11 cellular contexts compared by ENCODE assay signal in the genomic region with DNA sequence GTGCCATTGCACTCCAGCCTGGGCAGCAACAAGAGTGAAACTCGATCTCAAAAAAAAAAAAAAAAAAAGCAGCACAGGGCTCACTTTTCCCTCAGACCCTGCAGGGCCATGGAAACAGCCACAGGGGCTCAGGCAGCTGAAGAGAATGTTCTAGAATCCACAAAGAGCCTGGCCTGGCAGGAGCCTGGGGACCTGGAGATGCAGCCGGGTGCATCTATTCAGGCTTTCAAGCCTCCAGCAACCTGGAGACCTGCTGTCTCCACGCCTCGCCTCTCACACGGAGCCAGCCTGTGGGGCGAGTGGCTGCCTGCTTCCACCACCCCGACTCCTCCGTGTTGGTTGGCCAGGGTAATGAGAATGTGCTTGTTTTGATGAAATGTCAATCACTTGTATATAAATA. TPM values are rescaled to one million over a fixed set of nuclear protein-coding genes. Genes with fewer than 3 reads are reported as not detected.
A peak's percentile ranks its signal among the peaks of the same experiment; 100 is the strongest.
DNase-seq lines count a peak whose midpoint lies in the region; ATAC-seq and TF ChIP-seq lines count a peak whose summit lies in the region.
"Had no signal": no experiment of that assay in that cellular context is flagged by ENCODE, and none has a peak within 500 bp of the region (broad histone marks: within the 10 kb centered on the region; RNA-seq: fewer than 3 reads in every experiment).

No MANE protein-coding gene starts in this region.

- no TSS peak for BruUV-seq in IMR-90 (replicated peaks; lab: Mats Ljungman, UMichigan)
- no TSS peak for BruUV-seq in Calu3 (replicated peaks; lab: Mats Ljungman, UMichigan)

- no peaks in the 10 kb centered on the region for H3K27me3 Mint-ChIP-seq in CD8-positive, alpha-beta memory T cell
- no peaks in the 10 kb centered on the region for H3K27me3 Mint-ChIP-seq in central memory CD8-positive, alpha-beta T cell
- no peaks in the 10 kb centered on the region for H3K27me3 Mint-ChIP-seq in Calu3 (ENCODE audit: unreplicated experiment)

- peaks cover 43 to 76% (median 56%) of the 10 kb centered on the region in 3 donors for H3K4me1 Mint-ChIP-seq in CD8-positive, alpha-beta memory T cell
- peaks cover 44% of the 10 kb centered on the region for H3K4me1 Mint-ChIP-seq in central memory CD8-positive, alpha-beta T cell
- H3K4me1 Mint-ChIP-seq in Calu3 (ENCODE audit: low read depth, unreplicated experiment): no peaks in the 10 kb centered on the region

- peak overlapping the region; percentile 75 for H3K27ac ChIP-seq in CD8-positive, alpha-beta memory T cell (ENCODE audit: low read depth, low read length)
- H3K27ac ChIP-seq in IMR-90 (ENCODE audit: insufficient read depth, low read length) (no peak overlapping the region), neuronal stem cell (replicated peaks; ENCODE audit: low read length) (peak overlapping the region; percentile 33), prostate gland (no peak overlapping the region)
- H3K27ac ChIP-seq: thoracic aorta had no signal

- H3K4me2 ChIP-seq in IMR-90 (ENCODE audit: low read depth, low read length) (no peak overlapping the region), neuronal stem cell (ENCODE audit: insufficient read depth, low read length, poor library complexity, severe bottlenecking) (no peak overlapping the region)

- H3K27me3 ChIP-seq in CD8-positive, alpha-beta memory T cell (ENCODE audit: insufficient read depth, low read length, poor library complexity, severe bottlenecking): no peaks in the 10 kb centered on the region
- no peaks in the 10 kb centered on the region for H3K27me3 ChIP-seq in IMR-90 (ENCODE audit: control insufficient read depth, insufficient read depth, low read length)
- H3K27me3 ChIP-seq in neuronal stem cell (ENCODE audit: control insufficient read depth in 3 of 3, insufficient read depth in 3 of 3, low read depth in 1 of 3, low read length in 3 of 3): no peaks in the 10 kb centered on the region
- no peaks in the 10 kb centered on the region for H3K27me3 ChIP-seq in prostate gland (replicated peaks; ENCODE audit: insufficient read depth)
- H3K27me3 ChIP-seq: right atrium auricular region had no signal

- H2BK5ac ChIP-seq in IMR-90 (ENCODE audit: low read depth, low read length, poor library complexity, severe bottlenecking): no peak overlapping the region
- peak overlapping the region; percentile 89 for H2BK5ac ChIP-seq in neuronal stem cell (ENCODE audit: low read length)

- no peaks in the 10 kb centered on the region for H3K79me1 ChIP-seq in IMR-90 (ENCODE audit: low read depth in 1 of 2, low read length in 2 of 2)
- no peaks in the 10 kb centered on the region for H3K79me1 ChIP-seq in neuronal stem cell (ENCODE audit: low read depth, low read length)

- H3K9ac ChIP-seq in IMR-90 (ENCODE audit: low read depth, low read length) (no peak overlapping the region), neuronal stem cell (ENCODE audit: low read depth, low read length, poor library complexity) (no peak overlapping the region)

- H3K14ac ChIP-seq in IMR-90 (replicated peaks; ENCODE audit: low read depth, low read length) (no peak overlapping the region), neuronal stem cell (ENCODE audit: low read length) (peak overlapping the region; percentile 72)

- no peaks in the 10 kb centered on the region for H3K9me3 ChIP-seq in CD8-positive, alpha-beta memory T cell (ENCODE audit: low read length)
- H3K9me3 ChIP-seq in IMR-90 (ENCODE audit: control insufficient read depth, insufficient read depth, low read length): no peaks in the 10 kb centered on the region
- H3K9me3 ChIP-seq in neuronal stem cell (replicated peaks in 1 of 2; ENCODE audit: control insufficient read depth in 2 of 2, insufficient read depth in 1 of 2, low read depth in 1 of 2, low read length in 2 of 2): no peaks in the 10 kb centered on the region
- H3K9me3 ChIP-seq in prostate gland: no peaks in the 10 kb centered on the region
- H3K9me3 ChIP-seq: right atrium auricular region, thoracic aorta had no signal

- H3K4me1 ChIP-seq in CD8-positive, alpha-beta memory T cell (ENCODE audit: insufficient read depth, low read length): peaks cover 62% of the 10 kb centered on the region
- H3K4me1 ChIP-seq in IMR-90 (ENCODE audit: control insufficient read depth, insufficient read depth, low read length) (no peaks in the 10 kb centered on the region), neuronal stem cell (ENCODE audit: control insufficient read depth in 2 of 2, insufficient read depth in 1 of 2, low read depth in 1 of 2, low read length in 2 of 2) (peaks cover 32 to 54% of the 10 kb centered on the region in 2 donors), prostate gland (replicated peaks) (no peaks in the 10 kb centered on the region)

- intact Hi-C loops in IMR-90 (cut with micrococcal nuclease): no loop called here
- intact Hi-C loops in prostate gland (cut with DNase I): no loop called here
- intact Hi-C loops in Calu3 (cut with micrococcal nuclease; ENCODE audit: unreplicated experiment): no loop called here

- no peak for TF ChIP-seq POLR2A in IMR-90 (IDR thresholded peaks at IDR 0.05; ENCODE audit: low read depth, low read length)
- TF ChIP-seq POLR2A in prostate gland (IDR thresholded peaks at IDR 0.05): no peak

- H2BK120ac ChIP-seq in IMR-90 (ENCODE audit: low read depth, low read length) (no peak overlapping the region), neuronal stem cell (ENCODE audit: low read depth, low read length) (peak overlapping the region; percentile 40)

- peak overlapping the region; percentile 49 for H2BK12ac ChIP-seq in neuronal stem cell (ENCODE audit: low read length)

- H3K4ac ChIP-seq in IMR-90 (ENCODE audit: low read depth, low read length) (no peak overlapping the region), neuronal stem cell (ENCODE audit: low read length) (no peak overlapping the region)

- H4K91ac ChIP-seq in IMR-90 (ENCODE audit: insufficient read depth, low read depth, low read length) (no peak overlapping the region), neuronal stem cell (ENCODE audit: low read depth, low read length, poor library complexity) (no peak overlapping the region)

- in situ Hi-C loops in IMR-90 (cut with MboI; ENCODE audit: low sequenced_read_pairs): no loop called here

- no peak overlapping the region for H4K8ac ChIP-seq in IMR-90 (ENCODE audit: low read depth in 2 of 2, low read length in 2 of 2)
- H4K8ac ChIP-seq in neuronal stem cell (ENCODE audit: low read depth, low read length): no peak overlapping the region

- no peak overlapping the region for H4K5ac ChIP-seq in IMR-90 (ENCODE audit: low read depth, low read length)

- CTCF ChIA-PET in CD8-positive, alpha-beta memory T cell (lab: Charles Lee): interaction anchor here (0.6 to 2.4 kb wide), 9 partner anchors 21 to 172 kb away, joined by 3 to 11 read pairs (median 3); no protein-coding TSS in a partner anchor
- CTCF ChIA-PET in IMR-90 (lab: Yijun Ruan, JAX): no interaction called here
- CTCF ChIA-PET in Calu3 (lab: Charles Lee): no interaction called here

- no peak for DNase-seq in CD8-positive, alpha-beta memory T cell
- DNase-seq in IMR-90 (no peak), neuronal stem cell (ENCODE audit: low spot score) (no peak), KG1 (lab: John Stamatoyannopoulos, UW) (no peak), prostate gland (ENCODE audit: low spot score) (no peak), Calu3 (no peak)
- no peak for DNase-seq in central memory CD8-positive, alpha-beta T cell (ENCODE audit: low spot score in 2 of 2)
- DNase-seq: MV-4-11 had no signal

- POLR2A ChIA-PET in CD8-positive, alpha-beta memory T cell (lab: Charles Lee): interaction anchor here (0.6 to 2.1 kb wide), 7 partner anchors 21 to 103 kb away, joined by 3 to 24 read pairs (median 9); no protein-coding TSS in a partner anchor
- POLR2A ChIA-PET in IMR-90 (lab: Charles Lee; ENCODE audit: unreplicated experiment): no interaction called here

- peaks cover 0 to 15% (median 0%) of the 10 kb centered on the region in 3 donors for H3K36me3 Mint-ChIP-seq in CD8-positive, alpha-beta memory T cell
- H3K36me3 Mint-ChIP-seq in central memory CD8-positive, alpha-beta T cell (ENCODE audit: insufficient read depth): peaks cover 15% of the 10 kb centered on the region
- H3K36me3 Mint-ChIP-seq in Calu3 (ENCODE audit: insufficient read depth, unreplicated experiment): no peaks in the 10 kb centered on the region

- no peak overlapping the region for H3K23ac ChIP-seq in IMR-90 (ENCODE audit: low read depth, low read length)
- H3K23ac ChIP-seq in neuronal stem cell (ENCODE audit: low read depth, low read length, poor library complexity): no peak overlapping the region

- H3K18ac ChIP-seq in IMR-90 (ENCODE audit: low read depth, low read length) (no peak overlapping the region), neuronal stem cell (ENCODE audit: low read length) (peak overlapping the region; percentile 92)

- H2AK5ac ChIP-seq in IMR-90 (ENCODE audit: low read depth, low read length): no peak overlapping the region
- peak overlapping the region; percentile 84 for H2AK5ac ChIP-seq in neuronal stem cell (ENCODE audit: low read depth, low read length)

- no peak overlapping the region for H2AK9ac ChIP-seq in IMR-90 (replicated peaks; ENCODE audit: low read depth, low read length, poor library complexity)

- no peak overlapping the region for H2BK20ac ChIP-seq in IMR-90 (ENCODE audit: low read depth, low read length)

- H3K36me3 ChIP-seq in CD8-positive, alpha-beta memory T cell (ENCODE audit: insufficient read depth, low read length): no peaks in the 10 kb centered on the region
- H3K36me3 ChIP-seq in IMR-90 (ENCODE audit: control insufficient read depth, insufficient read depth, low read length): no peaks in the 10 kb centered on the region
- H3K36me3 ChIP-seq in neuronal stem cell (replicated peaks in 1 of 2; ENCODE audit: control insufficient read depth in 2 of 2, insufficient read depth in 2 of 2, low read length in 2 of 2): no peaks in the 10 kb centered on the region
- no peaks in the 10 kb centered on the region for H3K36me3 ChIP-seq in prostate gland
- H3K36me3 ChIP-seq: right atrium auricular region, thoracic aorta had no signal

- no peak for TF ChIP-seq RAD21 in IMR-90 (IDR thresholded peaks at IDR 0.05; ENCODE audit: low read length)

- WGBS in IMR-90 (ENCODE audit: extremely low coverage in 2 of 2, insufficient read length in 1 of 2), 2 experiments: 100% methylated on average over 1 of the region's 8 CpGs; no CpG with 5 or more reads in 1 of the 2 experiments
- WGBS in neuronal stem cell (ENCODE audit: extremely low coverage in 2 of 2, insufficient read length in 2 of 2, insufficient replicate concordance in 1 of 2), 2 donors: no CpG with 5 or more reads among the region's 8 CpGs
- 84% methylated on average over 8 of the region's 8 CpGs for WGBS in prostate gland

- no peak overlapping the region for H3K56ac ChIP-seq in IMR-90 (ENCODE audit: extremely low read depth, insufficient read depth, low read length)

- H3K4me3 Mint-ChIP-seq in CD8-positive, alpha-beta memory T cell: peak overlapping the region in 6 of 7 donors; percentile 85 to 94 (median 89)
- H3K4me3 Mint-ChIP-seq in central memory CD8-positive, alpha-beta T cell: peak overlapping the region; percentile 76
- H3K4me3 Mint-ChIP-seq in Calu3 (ENCODE audit: low read depth, unreplicated experiment): no peak overlapping the region

- H3K9me3 Mint-ChIP-seq in CD8-positive, alpha-beta memory T cell: peaks cover 0 to 2% (median 0%) of the 10 kb centered on the region in 5 donors
- H3K9me3 Mint-ChIP-seq in central memory CD8-positive, alpha-beta T cell: no peaks in the 10 kb centered on the region
- no peaks in the 10 kb centered on the region for H3K9me3 Mint-ChIP-seq in Calu3 (ENCODE audit: low read depth, unreplicated experiment)

- no peaks in the 10 kb centered on the region; the same call in 1 of the 2 replicates for H3K9me1 ChIP-seq in IMR-90 (ENCODE audit: insufficient read depth, low read length)

- dilution Hi-C loops in IMR-90 (cut with HindIII; ENCODE audit: low sequenced_read_pairs, unreplicated experiment): no loop called here

- H4K20me1 ChIP-seq in IMR-90 (ENCODE audit: insufficient read depth, low read length): no peaks in the 10 kb centered on the region

- H2AFZ ChIP-seq in IMR-90 (replicated peaks; ENCODE audit: low read length, poor library complexity) (peak overlapping the region; percentile 43), neuronal stem cell (ENCODE audit: low read length) (no peak overlapping the region)

- H3K27ac Mint-ChIP-seq in CD8-positive, alpha-beta memory T cell: peak overlapping the region in 7 of 8 donors; percentile 95 to 100 (median 97)
- H3K27ac Mint-ChIP-seq in central memory CD8-positive, alpha-beta T cell (ENCODE audit: low read depth): peak overlapping the region; percentile 91
- no peak overlapping the region for H3K27ac Mint-ChIP-seq in Calu3 (ENCODE audit: unreplicated experiment)

- peak overlapping the region; percentile 51 for H3K4me3 ChIP-seq in CD8-positive, alpha-beta memory T cell (ENCODE audit: low read length)
- H3K4me3 ChIP-seq in IMR-90 (ENCODE audit: insufficient read depth, low read depth, low read length) (no peak overlapping the region), neuronal stem cell (ENCODE audit: low read length in 2 of 2) (no peak overlapping the region), prostate gland (no peak overlapping the region)
- H3K4me3 ChIP-seq: right atrium auricular region, thoracic aorta had no signal

- ATAC-seq in IMR-90 (ENCODE audit: low read depth) (no peak; the same call in 1 of the 2 replicates), HG03460 (IDR thresholded peaks at IDR 0.05; ENCODE audit: unreplicated experiment) (no peak)
- no peak for ATAC-seq in central memory CD8-positive, alpha-beta T cell (replicated peaks; ENCODE audit: extremely low read depth, poor library complexity, severe bottlenecking)

- no peak for TF ChIP-seq CTCF in IMR-90 (conservative IDR thresholded peaks at IDR 0.05; ENCODE audit: low read depth, low read length)
- no peak for TF ChIP-seq CTCF in prostate gland (IDR thresholded peaks at IDR 0.05)
- TF ChIP-seq CTCF in Calu3 (IDR thresholded peaks at IDR 0.05; ENCODE audit: unreplicated experiment): no peak

- 0 out of 3 replicates have a peak overlapping the region, but pooled peaks have one; percentile 8 for H2BK15ac ChIP-seq in IMR-90 (ENCODE audit: low read depth, low read length)
- peak overlapping the region; percentile 63 for H2BK15ac ChIP-seq in neuronal stem cell (ENCODE audit: low read length)

RNA-seq across cellular contexts. Expression of a gene that starts 44.0 kb away (rescaled TPM):
- total RNA-seq in CD8-positive, alpha-beta memory T cell: 1 to 10 TPM; 6.7 to 7.7 TPM
- 7.8 TPM for polyA plus RNA-seq in CD8-positive, alpha-beta memory T cell
- total RNA-seq in IMR-90 (2012; rRNA removed): 27.4 and 27.8 TPM in 2 replicates
- 36.0 and 39.0 TPM in 2 replicates for polyA plus RNA-seq in IMR-90 (2012; rRNA removed)
- 25.1 and 29.9 TPM in 2 replicates for polyA plus RNA-seq in IMR-90 (2012; cell fraction: cytosol; rRNA removed)
- 31.0 and 35.1 TPM in 2 replicates for polyA plus RNA-seq in IMR-90 (2012; cell fraction: nucleus; rRNA removed; ENCODE audit: low replicate concordance)
- polyA plus RNA-seq in neuronal stem cell (2013, experiment 1 of 2): 8.0 TPM
- polyA plus RNA-seq in neuronal stem cell (2013, experiment 2 of 2): 8.4 TPM
- 10 to 100 TPM; 12.4 to 13.7 TPM for total RNA-seq in prostate gland
- total RNA-seq in Calu3 (2022): 27.6 and 29.5 TPM in 2 replicates

Comparison
In these comparisons a context has a peak if more than half of its experiments do, and no peak if none do; other contexts are left out.
1. H3K27ac ChIP-seq: peak in CD8-positive, alpha-beta memory T cell (single experiment) and neuronal stem cell (single experiment); none in IMR-90 (single experiment) and prostate gland (0 of 2).